In the genomic region with DNA sequence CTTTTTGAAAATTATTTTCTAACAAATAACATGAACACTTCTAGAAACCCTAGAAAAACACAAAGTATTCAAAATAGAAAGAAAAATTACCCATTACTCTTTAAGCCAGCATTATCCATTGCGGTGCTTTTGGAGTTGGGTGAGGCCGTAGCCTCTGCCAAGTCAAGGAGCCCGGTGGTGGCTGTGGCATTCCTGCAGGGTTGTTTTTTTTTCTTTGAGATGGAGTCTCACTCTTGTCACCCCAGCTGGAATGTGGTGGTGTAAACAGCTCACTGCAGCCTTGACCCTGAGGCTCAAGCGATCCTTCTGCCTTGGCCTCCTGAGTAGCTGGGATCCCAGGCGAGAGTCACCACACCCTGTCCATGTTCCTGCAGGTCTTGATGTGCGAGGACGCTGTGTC, we compare ENCODE assay signal across 16 cellular contexts. TPM values are rescaled to one million over a fixed set of nuclear protein-coding genes. Genes with fewer than 3 reads are reported as not detected.
DNase-seq lines count a peak whose midpoint lies in the region; ATAC-seq and TF ChIP-seq lines count a peak whose summit lies in the region.
"Had no signal": no experiment of that assay in that cellular context is flagged by ENCODE, and none has a peak within 500 bp of the region (broad histone marks: within the 10 kb centered on the region; RNA-seq: fewer than 3 reads in every experiment).

No MANE protein-coding gene starts in this region.

- 0 out of 2 replicates have a peak, but pooled peaks cover under 1% of the 10 kb centered on the region for H3K27me3 ChIP-seq in H7 (ENCODE audit: control insufficient read depth, insufficient read depth, low read length)

- ATAC-seq in activated naive CD8-positive, alpha-beta T cell treated with anti-CD3 and anti-CD28 coated beads, Interleukin-2, amount 50 U/mL, for 24 hours = no peak
- ATAC-seq in activated CD4-positive, CD25-positive, alpha-beta regulatory T cell treated with anti-CD3 and anti-CD28 coated beads, Interleukin-2, amount 50 U/mL, for 24 hours = no peak
- ATAC-seq: CD8-positive, alpha-beta T cell had no signal

- peaks cover 8% of the 10 kb centered on the region; the same call in 1 of the 2 replicates for H3K36me3 ChIP-seq in H7 (replicated peaks; ENCODE audit: control insufficient read depth, insufficient read depth, low read length)

- no peak overlapping the region for H3K4me3 Mint-ChIP-seq in activated naive CD8-positive, alpha-beta T cell treated with anti-CD3 and anti-CD28 coated beads for 36 hours
- H3K4me3 Mint-ChIP-seq in activated naive CD8-positive, alpha-beta T cell treated with anti-CD3 and anti-CD28 coated beads, Interleukin-2, amount 50 U/mL, for 24 hours = no peak overlapping the region
- H3K4me3 Mint-ChIP-seq in osteocyte (ENCODE audit: unreplicated experiment) = no peak overlapping the region
- H3K4me3 Mint-ChIP-seq: B cell; CD14-positive monocyte; CD8-positive, alpha-beta T cell had no signal

- H3K36me3 Mint-ChIP-seq in activated naive CD8-positive, alpha-beta T cell treated with anti-CD3 and anti-CD28 coated beads for 36 hours = no peaks in the 10 kb centered on the region
- peaks cover 9% of the 10 kb centered on the region for H3K36me3 Mint-ChIP-seq in activated naive CD8-positive, alpha-beta T cell treated with anti-CD3 and anti-CD28 coated beads, Interleukin-2, amount 50 U/mL, for 24 hours (ENCODE audit: low read depth)
- H3K36me3 Mint-ChIP-seq in osteocyte (ENCODE audit: unreplicated experiment) = peaks cover 12% of the 10 kb centered on the region

- no peaks in the 10 kb centered on the region for H3K27me3 Mint-ChIP-seq in activated naive CD8-positive, alpha-beta T cell treated with anti-CD3 and anti-CD28 coated beads for 36 hours
- H3K27me3 Mint-ChIP-seq in activated naive CD8-positive, alpha-beta T cell treated with anti-CD3 and anti-CD28 coated beads, Interleukin-2, amount 50 U/mL, for 24 hours = no peaks in the 10 kb centered on the region
- H3K27me3 Mint-ChIP-seq in osteocyte (ENCODE audit: unreplicated experiment) = no peaks in the 10 kb centered on the region
- H3K27me3 Mint-ChIP-seq: B cell had no signal

- no peak for TF ChIP-seq CTCF in osteocyte (IDR thresholded peaks at IDR 0.05)

- H3K27ac Mint-ChIP-seq in activated naive CD8-positive, alpha-beta T cell treated with anti-CD3 and anti-CD28 coated beads for 36 hours = peak overlapping the region; percentile 5
- H3K27ac Mint-ChIP-seq in activated naive CD8-positive, alpha-beta T cell treated with anti-CD3 and anti-CD28 coated beads, Interleukin-2, amount 50 U/mL, for 24 hours = no peak overlapping the region
- H3K27ac Mint-ChIP-seq in osteocyte (ENCODE audit: unreplicated experiment) = peak overlapping the region; percentile 23
- H3K27ac Mint-ChIP-seq: B cell; CD8-positive, alpha-beta T cell had no signal

- H3K4me1 Mint-ChIP-seq in activated naive CD8-positive, alpha-beta T cell treated with anti-CD3 and anti-CD28 coated beads for 36 hours = peaks cover 9% of the 10 kb centered on the region
- H3K4me1 Mint-ChIP-seq in activated naive CD8-positive, alpha-beta T cell treated with anti-CD3 and anti-CD28 coated beads, Interleukin-2, amount 50 U/mL, for 24 hours = peaks cover 12% of the 10 kb centered on the region
- peaks cover 14% of the 10 kb centered on the region for H3K4me1 Mint-ChIP-seq in osteocyte (ENCODE audit: unreplicated experiment)
- H3K4me1 Mint-ChIP-seq: CD14-positive monocyte had no signal

- no peak overlapping the region for H3K4me3 ChIP-seq in H7 (ENCODE audit: insufficient read depth, low read depth, low read length)
- H3K4me3 ChIP-seq: GM23248 had no signal

- DNase-seq in activated naive CD8-positive, alpha-beta T cell treated with anti-CD3 and anti-CD28 coated beads for 36 hours = no peak
- DNase-seq in activated naive CD8-positive, alpha-beta T cell treated with anti-CD3 and anti-CD28 coated beads, Interleukin-2, amount 50 U/mL, for 24 hours = no peak
- DNase-seq in H7 = peak; percentile 26
- peak; percentile 45 for DNase-seq in astrocyte of the hippocampus (ENCODE audit: low read depth, low spot score)
- peak; percentile 59 for DNase-seq in osteocyte (ENCODE audit: extremely low spot score, unreplicated experiment)
- DNase-seq in islet precursor cell = no peak
- no peak for DNase-seq in hippocampal formation (lab: John Stamatoyannopoulos, UW)
- DNase-seq: CD8-positive, alpha-beta T cell; COR-L47; DMS153; DMS79 treated with DMSO at 0.1 percent for 48 hours; GF-D8; GM23248 had no signal

- H3K9me3 Mint-ChIP-seq in activated naive CD8-positive, alpha-beta T cell treated with anti-CD3 and anti-CD28 coated beads for 36 hours = no peaks in the 10 kb centered on the region
- H3K9me3 Mint-ChIP-seq in activated naive CD8-positive, alpha-beta T cell treated with anti-CD3 and anti-CD28 coated beads, Interleukin-2, amount 50 U/mL, for 24 hours = no peaks in the 10 kb centered on the region
- H3K9me3 Mint-ChIP-seq in osteocyte (ENCODE audit: unreplicated experiment) = no peaks in the 10 kb centered on the region
- H3K9me3 Mint-ChIP-seq: CD14-positive monocyte; CD8-positive, alpha-beta T cell had no signal

RNA-seq across cellular contexts. Expression of a gene that starts 8.2 kb away (rescaled TPM):
- total RNA-seq in activated naive CD8-positive, alpha-beta T cell treated with anti-CD3 and anti-CD28 coated beads for 36 hours = 10 to 100 TPM; 24.0 to 26.6 TPM
- 0.74 and 1.4 TPM in 2 replicates for total RNA-seq in H7 (2014; rRNA removed; shearing (Covaris generic))
- 54.9 and 55.8 TPM in 2 replicates for total RNA-seq in osteocyte

RNA-seq across cellular contexts. Expression of a gene that starts 41.8 kb away (rescaled TPM):
- 100 to 1,000 TPM in 1 of 2 experiments, 10 to 100 TPM in 1; 97.3 to 102 TPM for total RNA-seq in activated naive CD8-positive, alpha-beta T cell treated with anti-CD3 and anti-CD28 coated beads for 36 hours
- total RNA-seq in H7 (2014; rRNA removed; shearing (Covaris generic)) = 87.1 and 116 TPM in 2 replicates
- total RNA-seq in osteocyte = 94.7 and 106 TPM in 2 replicates

Comparison
In these comparisons a context has a peak if more than half of its experiments do, and no peak if none do; other contexts are left out.
1. DNase-seq: peak in H7 (single experiment), astrocyte of the hippocampus (single experiment) and osteocyte (single experiment); none in activated naive CD8-positive, alpha-beta T cell treated with anti-CD3 and anti-CD28 coated beads for 36 hours (single experiment), activated naive CD8-positive, alpha-beta T cell treated with anti-CD3 and anti-CD28 coated beads, Interleukin-2, amount 50 U/mL, for 24 hours (single experiment), islet precursor cell (single experiment) and hippocampal formation (0 of 2).
2. RNA of a gene that starts 8.2 kb away (total RNA-seq): 54.9 to 55.8 TPM in osteocyte and 24.0 to 26.6 TPM in activated naive CD8-positive, alpha-beta T cell treated with anti-CD3 and anti-CD28 coated beads for 36 hours; 0.74 to 1.4 TPM in H7; every median in the first group is over 10 times any median in the second.